8 cellular contexts compared by ENCODE assay signal in the genomic region with DNA sequence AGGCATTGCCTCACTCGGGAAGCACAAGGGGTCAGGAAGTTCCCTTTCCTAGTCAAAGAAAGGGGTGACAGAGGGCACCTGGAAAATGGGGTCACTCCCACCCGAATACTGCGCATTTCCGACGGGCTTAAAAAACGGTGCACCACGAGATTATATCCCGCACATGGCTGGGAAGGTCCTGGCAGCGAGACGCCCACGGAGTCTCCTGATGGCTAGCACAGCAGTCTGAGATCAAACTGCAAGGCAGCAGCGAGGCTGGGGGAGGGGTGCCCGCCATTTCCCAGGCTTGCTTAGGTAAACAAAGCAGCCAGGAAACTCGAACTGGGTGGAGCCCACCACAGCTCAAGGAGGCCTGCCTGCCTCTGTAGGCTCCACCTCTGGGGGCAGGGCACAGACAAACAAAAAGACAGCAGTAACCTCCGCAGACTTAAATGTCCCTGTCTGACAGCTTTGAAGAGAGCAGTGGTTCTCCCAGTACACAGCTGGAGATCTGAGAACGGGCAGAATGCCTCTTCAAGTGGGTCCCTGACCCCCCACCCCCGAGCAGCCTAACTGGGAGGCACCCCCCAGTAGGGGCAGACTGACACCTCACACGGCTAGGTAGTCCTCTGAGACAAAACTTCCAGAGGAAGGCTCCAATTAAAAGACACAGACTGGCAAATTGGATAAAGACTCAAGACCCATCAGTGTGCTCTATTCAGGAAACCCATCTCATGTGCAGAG.
DNase-seq lines count a peak whose midpoint lies in the region; ATAC-seq and TF ChIP-seq lines count a peak whose summit lies in the region.
"Not testable (repeated sequence)": the region's sequence is repeated elsewhere in the genome, so short reads cannot be mapped to it uniquely, and the experiment has no call there.

No MANE protein-coding gene starts in this region.

- H3K4me1 Mint-ChIP-seq in CD14-positive monocyte; T-helper 2 cell treated with Interferon-gamma antibody and Interleukin-4, amounts not matched to agents 5 μg/mL and 100 μg/mL, for 36 hours (ENCODE audit: low read depth); activated T-cell treated with anti-CD3 and anti-CD28 coated beads, Interleukin-2, amount 50 U/mL, for 72 hours (ENCODE audit: low read depth): not testable (repeated sequence)
- H3K4me1 Mint-ChIP-seq in central memory CD8-positive, alpha-beta T cell: peaks cover 25% of the 10 kb centered on the region

- not testable (repeated sequence) for H3K4me3 ChIP-seq in IMR-90 (ENCODE audit: insufficient read depth, low read depth, low read length)
- H3K4me3 ChIP-seq in heart right ventricle (peak overlapping the region in 5 of 10 donors; percentile 15 to 31 (median 28)), mucosa of rectum (ENCODE audit: low read length in 2 of 2) (peak overlapping the region; percentile 39 to 54), spleen (peak overlapping the region in 2 of 8 donors; percentile 2 to 36)

- H4K20me1 ChIP-seq in IMR-90 (ENCODE audit: insufficient read depth, low read length): not testable (repeated sequence)

- intact Hi-C loops in CD14-positive monocyte (cut with micrococcal nuclease); IMR-90 (cut with micrococcal nuclease); heart right ventricle (cut with DNase I); spleen (cut with DNase I; ENCODE audit: low total_unique reads): not testable (repeated sequence)

- H2BK120ac ChIP-seq in IMR-90 (ENCODE audit: low read depth, low read length): 0 out of 2 replicates have a peak overlapping the region, but pooled peaks have one; percentile 19

- H3K23ac ChIP-seq in IMR-90 (ENCODE audit: low read depth, low read length): not testable (repeated sequence)

- H2BK20ac ChIP-seq in IMR-90 (ENCODE audit: low read depth, low read length): not testable (repeated sequence)

- H4K8ac ChIP-seq in IMR-90 (ENCODE audit: low read depth in 2 of 2, low read length in 2 of 2): peak overlapping the region; percentile 65 to 78; a peak in 1 of 4 replicates

- H3K27ac Mint-ChIP-seq in CD14-positive monocyte; T-helper 2 cell treated with Interferon-gamma antibody and Interleukin-4, amounts not matched to agents 5 μg/mL and 100 μg/mL, for 36 hours; activated T-cell treated with anti-CD3 and anti-CD28 coated beads, Interleukin-2, amount 50 U/mL, for 72 hours: not testable (repeated sequence)
- peak overlapping the region; percentile 81 for H3K27ac Mint-ChIP-seq in central memory CD8-positive, alpha-beta T cell (ENCODE audit: low read depth)

- not testable (repeated sequence) for H3K9me1 ChIP-seq in IMR-90 (ENCODE audit: insufficient read depth, low read length)

- H3K56ac ChIP-seq in IMR-90 (ENCODE audit: extremely low read depth, insufficient read depth, low read length): not testable (repeated sequence)

- not testable (repeated sequence) for H2AK5ac ChIP-seq in IMR-90 (ENCODE audit: low read depth, low read length)

- not testable (repeated sequence) for H3K9me3 Mint-ChIP-seq in CD14-positive monocyte; T-helper 2 cell treated with Interferon-gamma antibody and Interleukin-4, amounts not matched to agents 5 μg/mL and 100 μg/mL, for 36 hours; activated T-cell treated with anti-CD3 and anti-CD28 coated beads, Interleukin-2, amount 50 U/mL, for 72 hours; central memory CD8-positive, alpha-beta T cell

- H3K9ac ChIP-seq in IMR-90 (ENCODE audit: low read depth, low read length); mucosa of rectum (ENCODE audit: low read depth in 1 of 2, low read length in 2 of 2): not testable (repeated sequence)

- H3K27ac ChIP-seq in IMR-90 (ENCODE audit: insufficient read depth, low read length); mucosa of rectum (ENCODE audit: low read depth in 2 of 2, low read length in 2 of 2): not testable (repeated sequence)
- H3K27ac ChIP-seq in heart right ventricle (peak overlapping the region in 9 of 10 donors; percentile 37 to 86 (median 56)), spleen (peak overlapping the region in 1 of 8 donors; percentile 12)

- not testable (repeated sequence) for H2BK5ac ChIP-seq in IMR-90 (ENCODE audit: low read depth, low read length, poor library complexity, severe bottlenecking)

- CTCF ChIA-PET in IMR-90 (lab: Yijun Ruan, JAX): not testable (repeated sequence)

- not testable (repeated sequence) for TF ChIP-seq POLR2A in IMR-90 (IDR thresholded peaks at IDR 0.05; ENCODE audit: low read depth, low read length); spleen (IDR thresholded peaks at IDR 0.05)

- peak overlapping the region; percentile 21 to 70 for H3K4me3 Mint-ChIP-seq in CD14-positive monocyte
- peak overlapping the region; percentile 63 for H3K4me3 Mint-ChIP-seq in T-helper 2 cell treated with Interferon-gamma antibody and Interleukin-4, amounts not matched to agents 5 μg/mL and 100 μg/mL, for 36 hours
- H3K4me3 Mint-ChIP-seq in activated T-cell treated with anti-CD3 and anti-CD28 coated beads, Interleukin-2, amount 50 U/mL, for 72 hours: peak overlapping the region; percentile 34 to 62
- H3K4me3 Mint-ChIP-seq in central memory CD8-positive, alpha-beta T cell: peak overlapping the region; percentile 54

- not testable (repeated sequence) for H3K79me1 ChIP-seq in IMR-90 (ENCODE audit: low read depth in 1 of 2, low read length in 2 of 2)

- not testable (repeated sequence) for BruUV-seq in IMR-90 (replicated peaks; lab: Mats Ljungman, UMichigan)

- not testable (repeated sequence) for DNase-seq in CD14-positive monocyte (ENCODE audit: low spot score); IMR-90; T-helper 2 cell treated with Interferon-gamma antibody and Interleukin-4, amounts not matched to agents 5 μg/mL and 100 μg/mL, for 36 hours (ENCODE audit: low spot score); activated T-cell treated with anti-CD3 and anti-CD28 coated beads, Interleukin-2, amount 50 U/mL, for 72 hours; central memory CD8-positive, alpha-beta T cell (ENCODE audit: low spot score in 2 of 2)
- DNase-seq in heart right ventricle (peak; percentile 15 to 16), spleen (peak; percentile 61)

- dilution Hi-C loops in IMR-90 (cut with HindIII; ENCODE audit: low sequenced_read_pairs, unreplicated experiment): not testable (repeated sequence)

- H3K36me3 Mint-ChIP-seq in CD14-positive monocyte; T-helper 2 cell treated with Interferon-gamma antibody and Interleukin-4, amounts not matched to agents 5 μg/mL and 100 μg/mL, for 36 hours (ENCODE audit: low read depth); activated T-cell treated with anti-CD3 and anti-CD28 coated beads, Interleukin-2, amount 50 U/mL, for 72 hours (ENCODE audit: insufficient read depth in 2 of 2); central memory CD8-positive, alpha-beta T cell (ENCODE audit: insufficient read depth): not testable (repeated sequence)

- H4K91ac ChIP-seq in IMR-90 (ENCODE audit: insufficient read depth, low read depth, low read length): not testable (repeated sequence)

- not testable (repeated sequence) for H4K5ac ChIP-seq in IMR-90 (ENCODE audit: low read depth, low read length)

- H3K4me2 ChIP-seq in IMR-90 (ENCODE audit: low read depth, low read length): not testable (repeated sequence)

- H3K18ac ChIP-seq in IMR-90 (ENCODE audit: low read depth, low read length): not testable (repeated sequence)

- H2AFZ ChIP-seq in IMR-90 (replicated peaks; ENCODE audit: low read length, poor library complexity): peak overlapping the region; percentile 51

- POLR2A ChIA-PET in IMR-90 (lab: Charles Lee; ENCODE audit: unreplicated experiment): not testable (repeated sequence)

- TF ChIP-seq CTCF in CD14-positive monocyte (IDR thresholded peaks at IDR 0.05); IMR-90 (conservative IDR thresholded peaks at IDR 0.05; ENCODE audit: low read depth, low read length); heart right ventricle (IDR thresholded peaks at IDR 0.05); spleen (IDR thresholded peaks at IDR 0.05 in 8 of 11, conservative IDR thresholded peaks at IDR 0.05 in 3 of 11): not testable (repeated sequence)

- not testable (repeated sequence) for ATAC-seq in IMR-90 (ENCODE audit: low read depth); activated T-cell treated with anti-CD3 and anti-CD28 coated beads, Interleukin-2, amount 50 U/mL, for 72 hours (replicated peaks in 1 of 2); heart right ventricle
- peak; percentile 40 for ATAC-seq in central memory CD8-positive, alpha-beta T cell (replicated peaks; ENCODE audit: extremely low read depth, poor library complexity, severe bottlenecking)

- not testable (repeated sequence) for H3K9me3 ChIP-seq in IMR-90 (ENCODE audit: control insufficient read depth, insufficient read depth, low read length); heart right ventricle; mucosa of rectum (ENCODE audit: control insufficient read depth in 2 of 2, low read length in 2 of 2); spleen

- not testable (repeated sequence) for H3K27me3 ChIP-seq in IMR-90 (ENCODE audit: control insufficient read depth, insufficient read depth, low read length); heart right ventricle; mucosa of rectum (ENCODE audit: control insufficient read depth in 2 of 2, insufficient read depth in 2 of 2, low read length in 2 of 2); spleen (replicated peaks in 1 of 7)

- H3K4ac ChIP-seq in IMR-90 (ENCODE audit: low read depth, low read length): not testable (repeated sequence)

- not testable (repeated sequence) for H3K4me1 ChIP-seq in IMR-90 (ENCODE audit: control insufficient read depth, insufficient read depth, low read length); mucosa of rectum (ENCODE audit: control insufficient read depth in 2 of 2, insufficient read depth in 2 of 2, low read length in 2 of 2); spleen
- H3K4me1 ChIP-seq in heart right ventricle: peaks cover 0 to 45% (median 33%) of the 10 kb centered on the region in 9 donors

- peak overlapping the region; percentile 59; the same call in 1 of the 2 replicates for H3K14ac ChIP-seq in IMR-90 (replicated peaks; ENCODE audit: low read depth, low read length)

- TF ChIP-seq RAD21 in IMR-90 (IDR thresholded peaks at IDR 0.05; ENCODE audit: low read length): not testable (repeated sequence)

- WGBS in IMR-90 (ENCODE audit: extremely low coverage in 2 of 2, insufficient read length in 1 of 2), 2 experiments: 28% methylated on average over 10 of the region's 18 CpGs; no CpG with 5 or more reads in 1 of the 2 experiments
- 19 to 67% methylated on average over 17 to 18 of the region's 18 CpGs for WGBS in heart right ventricle, 2 donors
- 27 to 59% (median 56%) methylated on average over 15 to 18 of the region's 18 CpGs for WGBS in spleen, 5 donors

- H2BK15ac ChIP-seq in IMR-90 (ENCODE audit: low read depth, low read length): not testable (repeated sequence)

- H2AK9ac ChIP-seq in IMR-90 (replicated peaks; ENCODE audit: low read depth, low read length, poor library complexity): not testable (repeated sequence)

- H3K36me3 ChIP-seq in IMR-90 (ENCODE audit: control insufficient read depth, insufficient read depth, low read length); heart right ventricle; mucosa of rectum (ENCODE audit: control insufficient read depth in 2 of 2, insufficient read depth in 2 of 2, low read length in 2 of 2); spleen: not testable (repeated sequence)

- in situ Hi-C loops in IMR-90 (cut with MboI; ENCODE audit: low sequenced_read_pairs): not testable (repeated sequence)

- H3K27me3 Mint-ChIP-seq in CD14-positive monocyte (ENCODE audit: low read depth in 3 of 3); T-helper 2 cell treated with Interferon-gamma antibody and Interleukin-4, amounts not matched to agents 5 μg/mL and 100 μg/mL, for 36 hours (ENCODE audit: low read depth); activated T-cell treated with anti-CD3 and anti-CD28 coated beads, Interleukin-2, amount 50 U/mL, for 72 hours (ENCODE audit: low read depth); central memory CD8-positive, alpha-beta T cell: not testable (repeated sequence)
